ENCODE assay signal across 12 cellular contexts in genomic region chr2:95314598-95314963, GRCh38. TPM values are rescaled to one million over a fixed set of nuclear protein-coding genes. Genes with fewer than 3 reads are reported as not detected.
"Had no signal": no experiment of that assay in that cellular context is flagged by ENCODE, and none has a peak within 500 bp of the region (broad histone marks: within the 10 kb centered on the region; RNA-seq: fewer than 3 reads in every experiment).

No MANE protein-coding gene starts in this region.

- H3K4me3 Mint-ChIP-seq: activated naive CD8-positive, alpha-beta T cell; activated T-helper 1 cell treated with anti-CD3 and anti-CD28 coated beads, Interleukin-12 subunit alpha, Interleukin-12 subunit beta, Interleukin-2, Interleukin-4 antibody, amounts not matched to agents 30 ng/mL and 10 ng/mL and 1 ng/mL, durations not matched to agents 14 hours and 24 hours and 36 hours; neural crest cell; stimulated activated naive B cell treated with anti-CD40 and anti-IgM and Interleukin-4, amounts not matched to agents 10 μg/mL and 1 μg/mL and 100 μg/mL, for 72 hours; T-helper 1 cell treated with Interleukin-12 subunit alpha and Interleukin-12 subunit beta and Interleukin-4 antibody, amounts not matched to agents 30 μg/mL and 1 μg/mL, for 36 hours had no signal

- H3K27ac Mint-ChIP-seq: activated naive CD8-positive, alpha-beta T cell; activated T-helper 1 cell treated with anti-CD3 and anti-CD28 coated beads, Interleukin-12 subunit alpha, Interleukin-12 subunit beta, Interleukin-2, Interleukin-4 antibody, amounts not matched to agents 30 ng/mL and 10 ng/mL and 1 ng/mL, durations not matched to agents 14 hours and 24 hours and 36 hours; stimulated activated naive B cell treated with anti-CD40 and anti-IgM and Interleukin-4, amounts not matched to agents 10 μg/mL and 1 μg/mL and 100 μg/mL, for 72 hours; T-helper 1 cell treated with Interleukin-12 subunit alpha and Interleukin-12 subunit beta and Interleukin-4 antibody, amounts not matched to agents 30 μg/mL and 1 μg/mL, for 36 hours had no signal

- H3K4me3 ChIP-seq: prostate gland, right lobe of liver, thyroid gland had no signal

- H3K9me3 Mint-ChIP-seq: activated T-helper 1 cell treated with anti-CD3 and anti-CD28 coated beads, Interleukin-12 subunit alpha, Interleukin-12 subunit beta, Interleukin-2, Interleukin-4 antibody, amounts not matched to agents 30 ng/mL and 10 ng/mL and 1 ng/mL, durations not matched to agents 14 hours and 24 hours and 36 hours; neural crest cell; stimulated activated naive B cell treated with anti-CD40 and anti-IgM and Interleukin-4, amounts not matched to agents 10 μg/mL and 1 μg/mL and 100 μg/mL, for 72 hours; T-helper 1 cell treated with Interleukin-12 subunit alpha and Interleukin-12 subunit beta and Interleukin-4 antibody, amounts not matched to agents 30 μg/mL and 1 μg/mL, for 36 hours had no signal

- H3K36me3 Mint-ChIP-seq: activated naive CD8-positive, alpha-beta T cell; stimulated activated naive B cell treated with anti-CD40 and anti-IgM and Interleukin-4, amounts not matched to agents 10 μg/mL and 1 μg/mL and 100 μg/mL, for 72 hours had no signal

- H3K4me1 ChIP-seq: prostate gland, right lobe of liver had no signal

- H3K27ac ChIP-seq: prostate gland, right lobe of liver, thyroid gland had no signal

- H3K27me3 ChIP-seq: right lobe of liver, thyroid gland had no signal

- H3K4me1 Mint-ChIP-seq: stimulated activated naive B cell treated with anti-CD40 and anti-IgM and Interleukin-4, amounts not matched to agents 10 μg/mL and 1 μg/mL and 100 μg/mL, for 72 hours had no signal

- DNase-seq: activated CD4-positive, CD25-positive, alpha-beta regulatory T cell treated with anti-CD3 and anti-CD28 coated beads, Interleukin-2, amount 50 U/mL, for 72 hours; stimulated activated CD4-positive, alpha-beta T cell treated with anti-CD3 and anti-CD28 coated beads, Interleukin-4, amount 100 ng/mL, for 4 hours; stimulated activated naive B cell treated with anti-CD40 and anti-IgM and Interleukin-4, amounts not matched to agents 10 μg/mL and 1 μg/mL and 100 μg/mL, for 72 hours had no signal

- H3K9me3 ChIP-seq: prostate gland, right lobe of liver, thyroid gland had no signal

- H3K36me3 ChIP-seq: prostate gland, right lobe of liver, thyroid gland had no signal

RNA-seq across cellular contexts. Expression of gene KCNIP3, which starts 17.4 kb away (rescaled TPM):
- total RNA-seq: activated CD8-positive, alpha-beta memory T cell treated with anti-CD3 and anti-CD28 coated beads for 36 hours; activated T-helper 1 cell treated with anti-CD3 and anti-CD28 coated beads, Interleukin-12 subunit alpha, Interleukin-12 subunit beta, Interleukin-2, Interleukin-4 antibody, amounts not matched to agents 30 ng/mL and 10 ng/mL and 1 ng/mL, durations not matched to agents 14 hours and 24 hours and 36 hours; mononuclear cell had no signal
